In the genomic region with DNA sequence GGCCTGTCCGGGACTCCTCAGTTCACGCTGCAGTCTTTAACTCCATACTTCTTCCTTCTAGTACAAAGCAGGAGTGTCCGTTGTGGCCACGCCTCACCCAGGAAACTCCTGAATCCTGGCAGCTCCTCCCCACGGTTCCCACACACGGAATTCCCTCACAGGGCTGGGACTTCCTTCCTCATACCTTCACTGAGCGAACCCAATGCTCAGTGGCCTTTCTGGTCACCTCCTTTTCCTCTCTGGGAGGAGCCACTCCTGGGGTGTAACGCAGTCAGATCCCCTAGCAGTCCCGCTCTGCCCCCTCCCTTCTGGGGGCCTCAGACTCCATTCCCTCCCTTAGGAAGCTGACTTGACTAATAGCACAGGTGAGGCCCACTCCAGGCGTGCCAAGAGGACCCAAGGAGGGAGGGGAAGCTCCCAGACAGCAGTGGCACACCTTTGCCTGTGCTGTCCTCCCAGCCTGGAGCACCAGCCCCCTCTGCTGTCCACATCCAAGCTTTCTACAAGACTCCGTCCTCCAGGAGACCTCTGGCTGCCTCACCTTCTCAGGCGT, we compare ENCODE assay signal across 8 cellular contexts. TPM values are rescaled to one million over a fixed set of nuclear protein-coding genes. Genes with fewer than 3 reads are reported as not detected.
DNase-seq lines count a peak whose midpoint lies in the region; ATAC-seq, FAIRE-seq and TF ChIP-seq lines count a peak whose summit lies in the region.

A gene (minus strand): TSS at position 75 of the 553 bp plus-strand sequence. CDS start 2,726 bp downstream, outside the sequence.

- TF ChIP-seq EP300 in HepG2 (IDR thresholded peaks at IDR 0.05; ENCODE audit: low read depth in 2 of 2, low read length in 2 of 2) (no peak), HepG2 (CRISPR knock-in tag; IDR thresholded peaks at IDR 0.05; ENCODE audit: borderline replicate concordance) (no peak)

- 0 out of 2 replicates have a peak, but pooled peaks have one; percentile 19 for TF ChIP-seq RAD21 in HepG2 (CRISPR knock-in tag; IDR thresholded peaks at IDR 0.05)

- no peak for TF ChIP-seq POLR2A in HepG2 (IDR thresholded peaks at IDR 0.05; ENCODE audit: insufficient read depth in 1 of 2, low read depth in 2 of 2, low read length in 2 of 2)

- POLR2A ChIA-PET in HepG2 (lab: Yijun Ruan, JAX): no interaction called here

- no peak within 1 kb of the TSS for H3K9ac ChIP-seq in HepG2 (ENCODE audit: insufficient read depth, low read depth, low read length)

- no peak within 1 kb of the TSS for H3K27ac ChIP-seq in HepG2 (ENCODE audit: extremely low read length, insufficient read depth, low read length)

- ATAC-seq in HepG2: peak; percentile 85
- ATAC-seq in HG03342 (IDR thresholded peaks at IDR 0.05; ENCODE audit: unreplicated experiment): no peak
- ATAC-seq in GM18867 (IDR thresholded peaks at IDR 0.05; ENCODE audit: unreplicated experiment): no peak
- no peak for ATAC-seq in HG02623 (IDR thresholded peaks at IDR 0.05; ENCODE audit: unreplicated experiment)

- in situ Hi-C loops in T47D (cut with HindIII; ENCODE audit: low pct_unique_long_range_greater_than_20kb, low sequenced_read_pairs) (no loop called here), HepG2 (cut with HindIII; ENCODE audit: extremely low pct_ligation_motif_present, low pct_unique_long_range_greater_than_20kb) (no loop called here)

- H3K79me2 ChIP-seq in HepG2 (ENCODE audit: insufficient read depth, low read length): no peaks in the 10 kb centered on the region

- H3K4me3 ChIP-seq in HepG2 (replicated peaks in 1 of 3; ENCODE audit: insufficient read depth in 1 of 3, low read depth in 2 of 3, low read length in 3 of 3): no peak within 1 kb of the TSS

- intact Hi-C loops in HepG2 (cut with micrococcal nuclease; ENCODE audit: unreplicated experiment): no loop called here

- no peaks in the 10 kb centered on the region for H3K9me3 ChIP-seq in HepG2 (ENCODE audit: low read length)

- 24% methylated on average over 12 of the region's 12 CpGs for WGBS in HepG2 (ENCODE audit: low lambda C conversion rate)

- no TSS peak for BruUV-seq in HepG2 (replicated peaks; lab: Mats Ljungman, UMichigan)

- FAIRE-seq in HTR-8/SVneo (lab: Jason Lieb, UNC): no peak
- FAIRE-seq in HepG2 (lab: Jason Lieb, UNC): no peak

- peak; percentile 87 for TF ChIP-seq CTCF in HepG2 (CRISPR knock-in tag; IDR thresholded peaks at IDR 0.05)

- H3K4me2 ChIP-seq in HepG2 (ENCODE audit: low read depth, low read length): no peak within 1 kb of the TSS

- H3K27me3 ChIP-seq in HepG2 (ENCODE audit: control insufficient read depth in 1 of 2, insufficient read depth in 2 of 2, low read length in 2 of 2): peaks cover 2 to 50% of the 10 kb centered on the region in 2 experiments

- H3K4me1 ChIP-seq in HepG2 (ENCODE audit: insufficient read depth, low read length): 0 out of 2 replicates have a peak, but pooled peaks cover 5% of the 10 kb centered on the region

- H3K36me3 ChIP-seq in HepG2 (replicated peaks in 1 of 2; ENCODE audit: control insufficient read depth in 1 of 2, insufficient read depth in 2 of 2, low read length in 2 of 2): no peaks in the 10 kb centered on the region

- DNase-seq in AG20443 (ENCODE audit: low spot score) (peak; percentile 27), HTR-8/SVneo (ENCODE audit: insufficient read length, low spot score) (peak; percentile 35), T47D (ENCODE audit: low read depth in 1 of 2, low spot score in 1 of 2) (peak; percentile 88 to 97), HepG2 (ENCODE audit: low spot score) (peak; percentile 36)
- no peak for DNase-seq in stimulated activated CD4-positive, alpha-beta T cell treated with anti-CD3 and anti-CD28 coated beads, Interleukin-12 subunit alpha, Interleukin-12 subunit beta, amount 100 ng/mL, for 4 hours

- no peaks in the 10 kb centered on the region for H4K20me1 ChIP-seq in HepG2 (ENCODE audit: insufficient read depth, low read length)

- no peak within 1 kb of the TSS for H2AFZ ChIP-seq in HepG2 (ENCODE audit: low read length)

- CTCF ChIA-PET in HepG2 (lab: Yijun Ruan, JAX; ENCODE audit: low intra/inter-chr PET ratio, low total read pairs): interaction anchor here (1.2 kb wide), 1 partner anchor 206 kb away, joined by 3 read pairs; no protein-coding TSS in a partner anchor

TF ChIP-seq in HepG2, 621 proteins besides CTCF, POLR2A, EP300 and RAD21 (continues in another document):
- TF ChIP-seq ZNF788 (CRISPR knock-in tag; IDR thresholded peaks at IDR 0.05; ENCODE audit: borderline replicate concordance): 0 out of 2 replicates have a peak, but pooled peaks have one; percentile 40
- TF ChIP-seq, protein P1, sequence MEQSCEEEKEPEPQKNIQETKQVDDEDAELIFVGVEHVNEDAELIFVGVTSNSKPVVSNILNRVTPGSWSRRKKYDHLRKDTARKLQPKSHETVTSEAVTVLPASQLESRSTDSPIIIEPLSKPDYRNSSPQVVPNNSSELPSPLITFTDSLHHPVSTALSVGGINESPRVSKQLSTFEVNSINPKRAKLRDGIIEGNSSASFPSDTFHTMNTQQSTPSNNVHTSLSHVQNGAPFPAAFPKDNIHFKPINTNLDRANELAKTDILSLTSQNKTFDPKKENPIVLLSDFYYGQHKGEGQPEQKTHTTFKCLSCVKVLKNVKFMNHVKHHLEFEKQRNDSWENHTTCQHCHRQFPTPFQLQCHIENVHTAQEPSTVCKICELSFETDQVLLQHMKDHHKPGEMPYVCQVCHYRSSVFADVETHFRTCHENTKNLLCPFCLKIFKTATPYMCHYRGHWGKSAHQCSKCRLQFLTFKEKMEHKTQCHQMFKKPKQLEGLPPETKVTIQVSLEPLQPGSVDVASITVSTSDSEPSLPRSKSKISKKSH (CRISPR knock-in tag; IDR thresholded peaks at IDR 0.05; ENCODE audit: borderline replicate concordance): peak; percentile 47; the same call in 1 of the 2 replicates
- no peak for TF ChIP-seq SATB2 (CRISPR knock-in tag; IDR thresholded peaks at IDR 0.05)
- TF ChIP-seq, protein P2, sequence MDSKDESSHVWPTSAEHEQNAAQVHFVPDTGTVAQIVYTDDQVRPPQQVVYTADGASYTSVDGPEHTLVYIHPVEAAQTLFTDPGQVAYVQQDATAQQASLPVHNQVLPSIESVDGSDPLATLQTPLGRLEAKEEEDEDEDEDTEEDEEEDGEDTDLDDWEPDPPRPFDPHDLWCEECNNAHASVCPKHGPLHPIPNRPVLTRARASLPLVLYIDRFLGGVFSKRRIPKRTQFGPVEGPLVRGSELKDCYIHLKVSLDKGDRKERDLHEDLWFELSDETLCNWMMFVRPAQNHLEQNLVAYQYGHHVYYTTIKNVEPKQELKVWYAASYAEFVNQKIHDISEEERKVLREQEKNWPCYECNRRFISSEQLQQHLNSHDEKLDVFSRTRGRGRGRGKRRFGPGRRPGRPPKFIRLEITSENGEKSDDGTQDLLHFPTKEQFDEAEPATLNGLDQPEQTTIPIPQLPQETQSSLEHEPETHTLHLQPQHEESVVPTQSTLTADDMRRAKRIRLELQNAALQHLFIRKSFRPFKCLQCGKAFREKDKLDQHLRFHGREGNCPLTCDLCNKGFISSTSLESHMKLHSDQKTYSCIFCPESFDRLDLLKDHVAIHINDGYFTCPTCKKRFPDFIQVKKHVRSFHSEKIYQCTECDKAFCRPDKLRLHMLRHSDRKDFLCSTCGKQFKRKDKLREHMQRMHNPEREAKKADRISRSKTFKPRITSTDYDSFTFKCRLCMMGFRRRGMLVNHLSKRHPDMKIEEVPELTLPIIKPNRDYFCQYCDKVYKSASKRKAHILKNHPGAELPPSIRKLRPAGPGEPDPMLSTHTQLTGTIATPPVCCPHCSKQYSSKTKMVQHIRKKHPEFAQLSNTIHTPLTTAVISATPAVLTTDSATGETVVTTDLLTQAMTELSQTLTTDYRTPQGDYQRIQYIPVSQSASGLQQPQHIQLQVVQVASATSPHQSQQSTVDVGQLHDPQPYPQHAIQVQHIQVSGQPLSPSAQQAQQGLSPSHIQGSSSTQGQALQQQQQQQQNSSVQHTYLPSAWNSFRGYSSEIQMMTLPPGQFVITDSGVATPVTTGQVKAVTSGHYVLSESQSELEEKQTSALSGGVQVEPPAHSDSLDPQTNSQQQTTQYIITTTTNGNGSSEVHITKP (CRISPR knock-in tag; IDR thresholded peaks at IDR 0.05; ENCODE audit: low read depth): 0 out of 2 replicates have a peak, but pooled peaks have one; percentile 36
- no peak for TF ChIP-seq SIN3B (IDR thresholded peaks at IDR 0.05; ENCODE audit: low read length)
- TF ChIP-seq, protein P3, sequence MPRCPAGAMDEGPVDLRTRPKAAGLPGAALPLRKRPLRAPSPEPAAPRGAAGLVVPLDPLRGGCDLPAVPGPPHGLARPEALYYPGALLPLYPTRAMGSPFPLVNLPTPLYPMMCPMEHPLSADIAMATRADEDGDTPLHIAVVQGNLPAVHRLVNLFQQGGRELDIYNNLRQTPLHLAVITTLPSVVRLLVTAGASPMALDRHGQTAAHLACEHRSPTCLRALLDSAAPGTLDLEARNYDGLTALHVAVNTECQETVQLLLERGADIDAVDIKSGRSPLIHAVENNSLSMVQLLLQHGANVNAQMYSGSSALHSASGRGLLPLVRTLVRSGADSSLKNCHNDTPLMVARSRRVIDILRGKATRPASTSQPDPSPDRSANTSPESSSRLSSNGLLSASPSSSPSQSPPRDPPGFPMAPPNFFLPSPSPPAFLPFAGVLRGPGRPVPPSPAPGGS (CRISPR knock-in tag; IDR thresholded peaks at IDR 0.05): no peak

RNA-seq across cellular contexts. Expression of the gene that starts here (rescaled TPM):
- not detected in 2 replicates for total RNA-seq in HepG2 (2016; rRNA removed; fragmentation: Illumina TruSeq; extraction: Trizol)
- total RNA-seq in HepG2 (2016; cell fraction: cytosol; rRNA removed; fragmentation: Illumina TruSeq; extraction: Trizol; ENCODE audit: low read depth): not detected in 2 replicates
- 0.04 TPM in 1 of 2 replicates, not detected in the other for total RNA-seq in HepG2 (2016; cell fraction: insoluble cytoplasmic fraction; rRNA removed; fragmentation: Illumina TruSeq; extraction: Trizol)
- total RNA-seq in HepG2 (2016; cell fraction: membrane; rRNA removed; fragmentation: Illumina TruSeq; extraction: Trizol): not detected in 2 replicates
- not detected in 2 replicates for total RNA-seq in HepG2 (2016; cell fraction: nucleus; rRNA removed; fragmentation: Illumina TruSeq; extraction: Trizol)
- polyA plus RNA-seq in HepG2 (2011; rRNA removed): 0.03 TPM in 1 of 2 replicates, not detected in the other
- polyA plus RNA-seq in HepG2 (2011; cell fraction: cytosol; rRNA removed): 0.06 TPM in 1 of 2 replicates, not detected in the other
- not detected in 2 replicates for polyA plus RNA-seq in HepG2 (2011; cell fraction: nucleus; rRNA removed)
- polyA plus RNA-seq in HepG2 (2012): 0.05 TPM in 1 of 2 replicates, not detected in the other
- not detected in 2 replicates for polyA plus RNA-seq in HepG2 (2016; cell fraction: cytosol; fragmentation: Illumina TruSeq; extraction: Trizol; ENCODE audit: low read depth)
- polyA plus RNA-seq in HepG2 (2016; cell fraction: insoluble cytoplasmic fraction; fragmentation: Illumina TruSeq; extraction: Trizol; ENCODE audit: low read depth): not detected in 2 replicates
- polyA plus RNA-seq in HepG2 (2016; cell fraction: membrane; fragmentation: Illumina TruSeq; extraction: Trizol; ENCODE audit: low read depth): not detected in 2 replicates
- polyA plus RNA-seq in HepG2 (2016; cell fraction: nucleus; fragmentation: Illumina TruSeq; extraction: Trizol; ENCODE audit: insufficient read depth, low read depth): not detected in 2 replicates
- polyA minus RNA-seq in HepG2 (2011; rRNA and poly(A)+ RNA removed; ENCODE audit: low replicate concordance): 0.70 TPM in 1 of 2 replicates, not detected in the other
- not detected in 2 replicates for polyA minus RNA-seq in HepG2 (2011; cell fraction: cytosol; rRNA and poly(A)+ RNA removed)
- not detected in 2 replicates for polyA minus RNA-seq in HepG2 (2011; cell fraction: nucleus; rRNA and poly(A)+ RNA removed)

Comparison
In these comparisons a context has a peak if more than half of its experiments do, and no peak if none do; other contexts are left out.
1. Peak in DNase-seq and ATAC-seq in HepG2; RNA of the gene not detected or under 1 TPM.